Comparison of ENCODE assay signal across 1 cellular context in genomic region chrX:1316527-1316926, GRCh38.
TF ChIP-seq lines count a peak whose summit lies in the region.

No MANE protein-coding gene starts in this region.

TF ChIP-seq in HepG2, 621 proteins besides CTCF, POLR2A, EP300 and RAD21:
- TF ChIP-seq, protein P1, sequence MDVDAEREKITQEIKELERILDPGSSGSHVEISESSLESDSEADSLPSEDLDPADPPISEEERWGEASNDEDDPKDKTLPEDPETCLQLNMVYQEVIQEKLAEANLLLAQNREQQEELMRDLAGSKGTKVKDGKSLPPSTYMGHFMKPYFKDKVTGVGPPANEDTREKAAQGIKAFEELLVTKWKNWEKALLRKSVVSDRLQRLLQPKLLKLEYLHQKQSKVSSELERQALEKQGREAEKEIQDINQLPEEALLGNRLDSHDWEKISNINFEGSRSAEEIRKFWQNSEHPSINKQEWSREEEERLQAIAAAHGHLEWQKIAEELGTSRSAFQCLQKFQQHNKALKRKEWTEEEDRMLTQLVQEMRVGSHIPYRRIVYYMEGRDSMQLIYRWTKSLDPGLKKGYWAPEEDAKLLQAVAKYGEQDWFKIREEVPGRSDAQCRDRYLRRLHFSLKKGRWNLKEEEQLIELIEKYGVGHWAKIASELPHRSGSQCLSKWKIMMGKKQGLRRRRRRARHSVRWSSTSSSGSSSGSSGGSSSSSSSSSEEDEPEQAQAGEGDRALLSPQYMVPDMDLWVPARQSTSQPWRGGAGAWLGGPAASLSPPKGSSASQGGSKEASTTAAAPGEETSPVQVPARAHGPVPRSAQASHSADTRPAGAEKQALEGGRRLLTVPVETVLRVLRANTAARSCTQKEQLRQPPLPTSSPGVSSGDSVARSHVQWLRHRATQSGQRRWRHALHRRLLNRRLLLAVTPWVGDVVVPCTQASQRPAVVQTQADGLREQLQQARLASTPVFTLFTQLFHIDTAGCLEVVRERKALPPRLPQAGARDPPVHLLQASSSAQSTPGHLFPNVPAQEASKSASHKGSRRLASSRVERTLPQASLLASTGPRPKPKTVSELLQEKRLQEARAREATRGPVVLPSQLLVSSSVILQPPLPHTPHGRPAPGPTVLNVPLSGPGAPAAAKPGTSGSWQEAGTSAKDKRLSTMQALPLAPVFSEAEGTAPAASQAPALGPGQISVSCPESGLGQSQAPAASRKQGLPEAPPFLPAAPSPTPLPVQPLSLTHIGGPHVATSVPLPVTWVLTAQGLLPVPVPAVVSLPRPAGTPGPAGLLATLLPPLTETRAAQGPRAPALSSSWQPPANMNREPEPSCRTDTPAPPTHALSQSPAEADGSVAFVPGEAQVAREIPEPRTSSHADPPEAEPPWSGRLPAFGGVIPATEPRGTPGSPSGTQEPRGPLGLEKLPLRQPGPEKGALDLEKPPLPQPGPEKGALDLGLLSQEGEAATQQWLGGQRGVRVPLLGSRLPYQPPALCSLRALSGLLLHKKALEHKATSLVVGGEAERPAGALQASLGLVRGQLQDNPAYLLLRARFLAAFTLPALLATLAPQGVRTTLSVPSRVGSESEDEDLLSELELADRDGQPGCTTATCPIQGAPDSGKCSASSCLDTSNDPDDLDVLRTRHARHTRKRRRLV (CRISPR knock-in tag; IDR thresholded peaks at IDR 0.05) = no peak
- TF ChIP-seq ARNT2 (CRISPR knock-in tag; IDR thresholded peaks at IDR 0.05; ENCODE audit: low read depth) (no peak), SKIL (CRISPR knock-in tag; IDR thresholded peaks at IDR 0.05; ENCODE audit: borderline replicate concordance) (no peak), NR3C1 (CRISPR knock-in tag; IDR thresholded peaks at IDR 0.05) (no peak), RNF2 (conservative IDR thresholded peaks at IDR 0.05; ENCODE audit: low read depth) (no peak), ZNF646 (CRISPR knock-in tag; IDR thresholded peaks at IDR 0.05) (no peak), DR1 (CRISPR knock-in tag; IDR thresholded peaks at IDR 0.05) (no peak), NONO (IDR thresholded peaks at IDR 0.05) (no peak), NONO (CRISPR knock-in tag; conservative IDR thresholded peaks at IDR 0.05) (no peak), MEIS1 (CRISPR knock-in tag; IDR thresholded peaks at IDR 0.05; ENCODE audit: borderline replicate concordance) (no peak)
